1 cellular context compared by ENCODE assay signal in the genomic region with DNA sequence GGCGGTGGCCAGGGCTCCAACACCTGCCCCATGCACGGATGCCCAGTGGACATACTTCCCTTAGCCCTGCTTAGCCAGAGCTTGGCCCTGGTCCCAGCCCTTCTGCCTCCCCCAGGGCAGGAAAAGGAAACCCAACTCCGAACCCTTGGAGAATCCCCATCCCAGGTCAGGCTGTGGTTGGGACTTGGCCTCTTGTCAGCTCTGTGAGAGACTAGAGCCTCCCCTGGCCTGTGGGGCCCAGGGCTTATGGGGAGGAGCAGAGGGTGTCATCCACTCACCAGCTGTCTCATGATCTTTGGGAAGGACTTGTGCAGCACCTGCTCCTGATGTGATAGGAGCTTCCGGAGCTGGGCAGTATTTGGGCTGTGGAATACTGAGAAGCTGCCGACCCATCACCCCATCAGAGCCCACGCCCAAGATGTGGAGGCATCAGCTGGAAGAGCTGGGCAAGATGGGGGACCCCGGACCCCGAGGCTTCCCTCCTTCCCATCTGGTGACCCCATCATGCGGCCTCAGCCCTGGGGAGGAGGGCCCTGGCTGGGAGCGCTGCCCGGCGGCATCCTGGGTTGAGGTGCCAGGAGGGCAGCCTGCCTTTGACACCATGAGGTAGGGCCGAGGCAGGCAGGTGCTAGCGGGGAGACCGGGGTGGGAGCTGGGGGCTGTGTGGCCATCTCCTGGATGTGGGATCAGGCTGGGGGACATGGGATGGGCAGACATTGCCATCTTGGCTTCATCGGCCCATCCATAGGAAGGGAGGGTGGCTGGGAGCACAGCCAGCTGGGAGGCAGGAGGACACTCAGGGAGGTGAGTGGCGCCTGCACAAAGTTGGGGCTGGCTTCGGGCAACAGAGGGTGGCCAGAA.
TF ChIP-seq lines count a peak whose summit lies in the region.

No MANE protein-coding gene starts in this region.

TF ChIP-seq in HepG2, 621 proteins besides CTCF, POLR2A, EP300 and RAD21 (continued from another document):
- TF ChIP-seq, protein P1, sequence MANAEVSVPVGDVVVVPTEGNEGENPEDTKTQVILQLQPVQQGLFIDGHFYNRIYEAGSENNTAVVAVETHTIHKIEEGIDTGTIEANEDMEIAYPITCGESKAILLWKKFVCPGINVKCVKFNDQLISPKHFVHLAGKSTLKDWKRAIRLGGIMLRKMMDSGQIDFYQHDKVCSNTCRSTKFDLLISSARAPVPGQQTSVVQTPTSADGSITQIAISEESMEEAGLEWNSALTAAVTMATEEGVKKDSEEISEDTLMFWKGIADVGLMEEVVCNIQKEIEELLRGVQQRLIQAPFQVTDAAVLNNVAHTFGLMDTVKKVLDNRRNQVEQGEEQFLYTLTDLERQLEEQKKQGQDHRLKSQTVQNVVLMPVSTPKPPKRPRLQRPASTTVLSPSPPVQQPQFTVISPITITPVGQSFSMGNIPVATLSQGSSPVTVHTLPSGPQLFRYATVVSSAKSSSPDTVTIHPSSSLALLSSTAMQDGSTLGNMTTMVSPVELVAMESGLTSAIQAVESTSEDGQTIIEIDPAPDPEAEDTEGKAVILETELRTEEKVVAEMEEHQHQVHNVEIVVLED (CRISPR knock-in tag; IDR thresholded peaks at IDR 0.05; ENCODE audit: borderline replicate concordance): no peak
- TF ChIP-seq RAD51 (IDR thresholded peaks at IDR 0.05; ENCODE audit: borderline replicate concordance) (no peak), YEATS4 (CRISPR knock-in tag; IDR thresholded peaks at IDR 0.05; ENCODE audit: borderline replicate concordance) (no peak), ZFP62 (CRISPR knock-in tag; IDR thresholded peaks at IDR 0.05) (no peak), FOXP1 (IDR thresholded peaks at IDR 0.05) (no peak), FOXP1 (CRISPR knock-in tag; IDR thresholded peaks at IDR 0.05) (no peak), PPARG (CRISPR knock-in tag; conservative IDR thresholded peaks at IDR 0.05) (no peak), ZNF468 (CRISPR knock-in tag; IDR thresholded peaks at IDR 0.05) (no peak)
- TF ChIP-seq, protein P2, sequence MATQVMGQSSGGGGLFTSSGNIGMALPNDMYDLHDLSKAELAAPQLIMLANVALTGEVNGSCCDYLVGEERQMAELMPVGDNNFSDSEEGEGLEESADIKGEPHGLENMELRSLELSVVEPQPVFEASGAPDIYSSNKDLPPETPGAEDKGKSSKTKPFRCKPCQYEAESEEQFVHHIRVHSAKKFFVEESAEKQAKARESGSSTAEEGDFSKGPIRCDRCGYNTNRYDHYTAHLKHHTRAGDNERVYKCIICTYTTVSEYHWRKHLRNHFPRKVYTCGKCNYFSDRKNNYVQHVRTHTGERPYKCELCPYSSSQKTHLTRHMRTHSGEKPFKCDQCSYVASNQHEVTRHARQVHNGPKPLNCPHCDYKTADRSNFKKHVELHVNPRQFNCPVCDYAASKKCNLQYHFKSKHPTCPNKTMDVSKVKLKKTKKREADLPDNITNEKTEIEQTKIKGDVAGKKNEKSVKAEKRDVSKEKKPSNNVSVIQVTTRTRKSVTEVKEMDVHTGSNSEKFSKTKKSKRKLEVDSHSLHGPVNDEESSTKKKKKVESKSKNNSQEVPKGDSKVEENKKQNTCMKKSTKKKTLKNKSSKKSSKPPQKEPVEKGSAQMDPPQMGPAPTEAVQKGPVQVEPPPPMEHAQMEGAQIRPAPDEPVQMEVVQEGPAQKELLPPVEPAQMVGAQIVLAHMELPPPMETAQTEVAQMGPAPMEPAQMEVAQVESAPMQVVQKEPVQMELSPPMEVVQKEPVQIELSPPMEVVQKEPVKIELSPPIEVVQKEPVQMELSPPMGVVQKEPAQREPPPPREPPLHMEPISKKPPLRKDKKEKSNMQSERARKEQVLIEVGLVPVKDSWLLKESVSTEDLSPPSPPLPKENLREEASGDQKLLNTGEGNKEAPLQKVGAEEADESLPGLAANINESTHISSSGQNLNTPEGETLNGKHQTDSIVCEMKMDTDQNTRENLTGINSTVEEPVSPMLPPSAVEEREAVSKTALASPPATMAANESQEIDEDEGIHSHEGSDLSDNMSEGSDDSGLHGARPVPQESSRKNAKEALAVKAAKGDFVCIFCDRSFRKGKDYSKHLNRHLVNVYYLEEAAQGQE (IDR thresholded peaks at IDR 0.05; ENCODE audit: borderline replicate concordance in 1 of 2, low read depth in 1 of 2, low read length in 2 of 2): no peak
